17 cellular contexts compared by ENCODE assay signal in the genomic region with DNA sequence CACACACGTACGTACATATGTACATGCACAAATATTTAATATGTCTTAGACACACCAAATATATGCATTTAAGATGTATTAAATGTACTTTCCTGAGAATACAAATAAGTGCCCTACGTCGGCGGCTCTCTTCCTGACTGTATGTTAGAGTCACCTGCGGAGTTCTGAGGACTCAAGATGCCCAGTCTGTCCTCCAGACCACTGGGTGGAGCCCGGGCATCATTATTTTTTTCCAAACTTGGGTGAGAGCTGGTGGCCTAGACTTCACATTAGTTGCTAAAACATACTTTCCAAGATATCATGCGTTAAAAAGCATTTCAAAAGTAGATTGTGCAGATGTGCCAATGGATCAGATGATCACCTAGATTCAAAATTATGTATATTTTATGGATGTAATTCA. TPM values are rescaled to one million over a fixed set of nuclear protein-coding genes. Genes with fewer than 3 reads are reported as not detected.
DNase-seq lines count a peak whose midpoint lies in the region; ATAC-seq and TF ChIP-seq lines count a peak whose summit lies in the region.
"Had no signal": no experiment of that assay in that cellular context is flagged by ENCODE, and none has a peak within 500 bp of the region (broad histone marks: within the 10 kb centered on the region; RNA-seq: fewer than 3 reads in every experiment).

No MANE protein-coding gene starts in this region.

- no peak for TF ChIP-seq CTCF in PC-9 (conservative IDR thresholded peaks at IDR 0.05)

- H3K27me3 ChIP-seq in PC-9 (ENCODE audit: insufficient read depth, low read depth): no peaks in the 10 kb centered on the region
- H3K27me3 ChIP-seq: ascending aorta had no signal

- peak overlapping the region; percentile 98 for H3K4me3 Mint-ChIP-seq in activated T-cell treated with anti-CD3 and anti-CD28 coated beads, Interleukin-2, amount 50 U/mL, for 4 hours
- H3K4me3 Mint-ChIP-seq in activated naive CD4-positive, alpha-beta T cell treated with anti-CD3 and anti-CD28 coated beads, Interleukin-2, amount 50 U/mL, for 24 hours: peak overlapping the region; percentile 70
- H3K4me3 Mint-ChIP-seq in stimulated activated effector memory CD8-positive, alpha-beta T cell treated with anti-CD3 and anti-CD28 coated beads, Interleukin-12 subunit alpha, Interleukin-12 subunit beta, amount 100 ng/mL, for 72 hours: peak overlapping the region; percentile 97
- H3K4me3 Mint-ChIP-seq: stimulated activated memory B cell treated with anti-CD40 and anti-IgM and Interleukin-4, amounts not matched to agents 10 μg/mL and 1 μg/mL and 100 μg/mL, for 72 hours had no signal

- no peaks in the 10 kb centered on the region for H3K9me2 ChIP-seq in PC-9 (ENCODE audit: insufficient read depth)

- H3K36me3 ChIP-seq in PC-9 (ENCODE audit: low read depth): no peaks in the 10 kb centered on the region; the same call in 1 of the 2 replicates
- H3K36me3 ChIP-seq: ascending aorta, HAP-1 had no signal

- H3K4me2 ChIP-seq in PC-9: peak overlapping the region; percentile 2

- H3K27ac ChIP-seq in PC-9: no peak overlapping the region
- H3K27ac ChIP-seq: ascending aorta had no signal

- no peaks in the 10 kb centered on the region for H3K9me3 ChIP-seq in PC-9 (ENCODE audit: insufficient read depth, low read depth)
- H3K9me3 ChIP-seq: ascending aorta, HAP-1 had no signal

- H4K20me1 ChIP-seq in PC-9 (ENCODE audit: insufficient read depth): no peaks in the 10 kb centered on the region

- H3K79me2 ChIP-seq in PC-9 (ENCODE audit: low read depth): peaks cover 22% of the 10 kb centered on the region

- peaks cover 61% of the 10 kb centered on the region for H3K4me1 Mint-ChIP-seq in activated T-cell treated with anti-CD3 and anti-CD28 coated beads, Interleukin-2, amount 50 U/mL, for 4 hours (ENCODE audit: low read depth)
- H3K4me1 Mint-ChIP-seq in activated naive CD4-positive, alpha-beta T cell treated with anti-CD3 and anti-CD28 coated beads, Interleukin-2, amount 50 U/mL, for 24 hours: peaks cover 73% of the 10 kb centered on the region
- H3K4me1 Mint-ChIP-seq in stimulated activated effector memory CD8-positive, alpha-beta T cell treated with anti-CD3 and anti-CD28 coated beads, Interleukin-12 subunit alpha, Interleukin-12 subunit beta, amount 100 ng/mL, for 72 hours: peaks cover 63% of the 10 kb centered on the region

- H3K36me3 Mint-ChIP-seq in activated T-cell treated with anti-CD3 and anti-CD28 coated beads, Interleukin-2, amount 50 U/mL, for 4 hours (ENCODE audit: insufficient read depth): peaks cover 16% of the 10 kb centered on the region
- peaks cover 15% of the 10 kb centered on the region for H3K36me3 Mint-ChIP-seq in activated naive CD4-positive, alpha-beta T cell treated with anti-CD3 and anti-CD28 coated beads, Interleukin-2, amount 50 U/mL, for 24 hours
- H3K36me3 Mint-ChIP-seq in stimulated activated effector memory CD8-positive, alpha-beta T cell treated with anti-CD3 and anti-CD28 coated beads, Interleukin-12 subunit alpha, Interleukin-12 subunit beta, amount 100 ng/mL, for 72 hours: peaks cover 31% of the 10 kb centered on the region

- peak overlapping the region; percentile 52 for H3K27ac Mint-ChIP-seq in activated naive CD4-positive, alpha-beta T cell treated with anti-CD3 and anti-CD28 coated beads, Interleukin-2, amount 50 U/mL, for 24 hours
- H3K27ac Mint-ChIP-seq in stimulated activated effector memory CD8-positive, alpha-beta T cell treated with anti-CD3 and anti-CD28 coated beads, Interleukin-12 subunit alpha, Interleukin-12 subunit beta, amount 100 ng/mL, for 72 hours: peak overlapping the region; percentile 96

- H2AFZ ChIP-seq in PC-9: no peak overlapping the region

- POLR2A ChIA-PET in PC-9 (lab: Charles Lee; ENCODE audit: unreplicated experiment): interaction anchor here (0.5 kb wide), 1 partner anchor 28 kb away, joined by 3 read pairs; no protein-coding TSS in a partner anchor

- DNase-seq in activated T-cell treated with anti-CD3 and anti-CD28 coated beads, Interleukin-2, amount 50 U/mL, for 4 hours: no peak
- no peak for DNase-seq in activated T-cell treated with anti-CD3 and anti-CD28 coated beads for 4 hours
- DNase-seq in PC-9: no peak
- no peak for DNase-seq in stimulated activated effector memory CD8-positive, alpha-beta T cell treated with anti-CD3 and anti-CD28 coated beads, Interleukin-12 subunit alpha, Interleukin-12 subunit beta, amount 100 ng/mL, for 72 hours (ENCODE audit: low spot score in 2 of 2)
- DNase-seq in DMS53 treated with DMSO at 0.1 percent for 48 hours (lab: John Stamatoyannopoulos, UW; ENCODE audit: unreplicated experiment): no peak
- DNase-seq: ACHN; activated CD4-positive, CD25-positive, alpha-beta regulatory T cell; activated CD8-positive, alpha-beta memory T cell treated with anti-CD3 and anti-CD28 coated beads, Interleukin-2, amount 50 U/mL, for 48 hours; NCI-H1105; NCI-H82 had no signal

- BruUV-seq in PC-9 (replicated peaks; lab: Mats Ljungman, UMichigan): no TSS peak

- H3F3A ChIP-seq in PC-9 (ENCODE audit: insufficient read depth, low read depth): 0 out of 2 replicates have a peak, but pooled peaks cover 5% of the 10 kb centered on the region

- H3K9me3 Mint-ChIP-seq in activated T-cell treated with anti-CD3 and anti-CD28 coated beads, Interleukin-2, amount 50 U/mL, for 4 hours: peaks cover 4% of the 10 kb centered on the region
- peaks cover 7% of the 10 kb centered on the region for H3K9me3 Mint-ChIP-seq in activated naive CD4-positive, alpha-beta T cell treated with anti-CD3 and anti-CD28 coated beads, Interleukin-2, amount 50 U/mL, for 24 hours
- no peaks in the 10 kb centered on the region for H3K9me3 Mint-ChIP-seq in stimulated activated effector memory CD8-positive, alpha-beta T cell treated with anti-CD3 and anti-CD28 coated beads, Interleukin-12 subunit alpha, Interleukin-12 subunit beta, amount 100 ng/mL, for 72 hours
- H3K9me3 Mint-ChIP-seq: stimulated activated memory B cell treated with anti-CD40 and anti-IgM and Interleukin-4, amounts not matched to agents 10 μg/mL and 1 μg/mL and 100 μg/mL, for 72 hours had no signal

- no peak for ATAC-seq in activated T-cell treated with anti-CD3 and anti-CD28 coated beads, Interleukin-2, amount 50 U/mL, for 4 hours
- ATAC-seq in stimulated activated effector memory CD8-positive, alpha-beta T cell treated with anti-CD3 and anti-CD28 coated beads, Interleukin-12 subunit alpha, Interleukin-12 subunit beta, amount 100 ng/mL, for 72 hours: no peak
- no peak for ATAC-seq in GM18867 (IDR thresholded peaks at IDR 0.05; ENCODE audit: unreplicated experiment)
- ATAC-seq in HG02759 (IDR thresholded peaks at IDR 0.05; ENCODE audit: unreplicated experiment): no peak
- ATAC-seq: Right ventricle myocardium inferior had no signal

- no peaks in the 10 kb centered on the region for H3K27me3 Mint-ChIP-seq in activated T-cell treated with anti-CD3 and anti-CD28 coated beads, Interleukin-2, amount 50 U/mL, for 4 hours (ENCODE audit: low read depth)
- H3K27me3 Mint-ChIP-seq in activated naive CD4-positive, alpha-beta T cell treated with anti-CD3 and anti-CD28 coated beads, Interleukin-2, amount 50 U/mL, for 24 hours: no peaks in the 10 kb centered on the region
- H3K27me3 Mint-ChIP-seq: stimulated activated memory B cell treated with anti-CD40 and anti-IgM and Interleukin-4, amounts not matched to agents 10 μg/mL and 1 μg/mL and 100 μg/mL, for 72 hours had no signal

- CTCF ChIA-PET in PC-9 (lab: Charles Lee): interaction anchor here (0.7 kb wide), 1 partner anchor 389 kb away, joined by 3 read pairs; no protein-coding TSS in a partner anchor

- intact Hi-C loops in PC-9 (cut with micrococcal nuclease; ENCODE audit: unreplicated experiment): loop anchor here (2.0 to 5.0 kb wide), 4 partner anchors 84 to 476 kb away; a partner anchor contains a TSS

- H3K4me1 ChIP-seq in PC-9 (replicated peaks; ENCODE audit: insufficient read depth): peaks cover 41% of the 10 kb centered on the region
- H3K4me1 ChIP-seq: HAP-1 had no signal

- no peak overlapping the region; the same call in 1 of the 2 replicates for H3K4me3 ChIP-seq in PC-9
- H3K4me3 ChIP-seq: ascending aorta, HAP-1 had no signal

RNA-seq across cellular contexts. Expression of a gene that starts 2.9 kb away (rescaled TPM):
- total RNA-seq in activated T-cell treated with anti-CD3 and anti-CD28 coated beads, Interleukin-2, amount 50 U/mL, for 4 hours: 10 to 100 TPM; 15.7 to 19.3 (median 17.9) TPM
- total RNA-seq in PC-9 (2021): 1.9 and 3.4 TPM in 2 replicates

RNA-seq across cellular contexts. Expression of a gene that starts 47.1 kb away (rescaled TPM):
- under 1 TPM; 0.26 to 0.58 (median 0.38) TPM for total RNA-seq in activated T-cell treated with anti-CD3 and anti-CD28 coated beads, Interleukin-2, amount 50 U/mL, for 4 hours
- total RNA-seq in PC-9 (2021): 0.55 and 1.7 TPM in 2 replicates
